9 cellular contexts compared by ENCODE assay signal in genomic region chr13:114151565-114152284, GRCh38. TPM values are rescaled to one million over a fixed set of nuclear protein-coding genes. Genes with fewer than 3 reads are reported as not detected.
A peak's percentile ranks its signal among the peaks of the same experiment; 100 is the strongest.
DNase-seq lines count a peak whose midpoint lies in the region; ATAC-seq, FAIRE-seq and TF ChIP-seq lines count a peak whose summit lies in the region.
"Had no signal": no experiment of that assay in that cellular context is flagged by ENCODE, and none has a peak within 500 bp of the region (broad histone marks: within the 10 kb centered on the region; RNA-seq: fewer than 3 reads in every experiment).

No MANE protein-coding gene starts in this region.

- no peaks in the 10 kb centered on the region for H3K36me3 Mint-ChIP-seq in stimulated activated naive B cell treated with anti-CD40 and anti-IgM and Interleukin-4, amounts not matched to agents 10 μg/mL and 1 μg/mL and 100 μg/mL, for 72 hours

- DNase-seq in HUDEP-2 (lab: John Stamatoyannopoulos, UW; ENCODE audit: unreplicated experiment in 76 of 76) (peak in 70 of 76 experiments; percentile 19 to 87 (median 70)), RWPE1 (ENCODE audit: low spot score) (peak; percentile 84), ecto neural progenitor cell (ENCODE audit: low spot score) (peak; percentile 35), NCI-H82 (lab: John Stamatoyannopoulos, UW) (no peak), GM19238 (ENCODE audit: insufficient read length, low spot score) (no peak), GM12892 (ENCODE audit: insufficient read length) (no peak)
- peak; percentile 58 for DNase-seq in stimulated activated CD4-positive, alpha-beta T cell treated with anti-CD3 and anti-CD28 coated beads, Interleukin-4, amount 100 ng/mL, for 1 hour
- DNase-seq in stimulated activated naive B cell treated with anti-CD40 and anti-IgM and Interleukin-4, amounts not matched to agents 10 μg/mL and 1 μg/mL and 100 μg/mL, for 72 hours: no peak

- no peak overlapping the region for H3K27ac Mint-ChIP-seq in stimulated activated naive B cell treated with anti-CD40 and anti-IgM and Interleukin-4, amounts not matched to agents 10 μg/mL and 1 μg/mL and 100 μg/mL, for 72 hours

- H3K4me1 Mint-ChIP-seq in stimulated activated naive B cell treated with anti-CD40 and anti-IgM and Interleukin-4, amounts not matched to agents 10 μg/mL and 1 μg/mL and 100 μg/mL, for 72 hours: peaks cover 32 to 39% of the 10 kb centered on the region in 2 donors

- POLR2A ChIA-PET in RWPE1 (lab: Yijun Ruan, JAX; ENCODE audit: low non-redundant PET): no interaction called here

- CTCF ChIA-PET in RWPE1 (lab: Yijun Ruan, JAX): interaction anchor here (0.8 kb wide), 1 partner anchor 298 kb away, joined by 3 read pairs; no protein-coding TSS in a partner anchor

- peak overlapping the region; percentile 81 for H3K27ac ChIP-seq in RWPE1
- H3K27ac ChIP-seq: SJSA1 had no signal

- H3K27me3 Mint-ChIP-seq in stimulated activated naive B cell treated with anti-CD40 and anti-IgM and Interleukin-4, amounts not matched to agents 10 μg/mL and 1 μg/mL and 100 μg/mL, for 72 hours: peaks cover 0 to 5% of the 10 kb centered on the region in 2 donors

- no peak for TF ChIP-seq CTCF in RWPE1 (conservative IDR thresholded peaks at IDR 0.05; ENCODE audit: low read depth)

- no peak overlapping the region for H3K4me3 Mint-ChIP-seq in stimulated activated naive B cell treated with anti-CD40 and anti-IgM and Interleukin-4, amounts not matched to agents 10 μg/mL and 1 μg/mL and 100 μg/mL, for 72 hours

- FAIRE-seq in GM12892 (lab: Jason Lieb, UNC): no peak

- ATAC-seq in stimulated activated naive B cell treated with anti-CD40 and anti-IgM and Interleukin-4, amounts not matched to agents 10 μg/mL and 1 μg/mL and 100 μg/mL, for 72 hours (replicated peaks): no peak

- H3K9me3 Mint-ChIP-seq in stimulated activated naive B cell treated with anti-CD40 and anti-IgM and Interleukin-4, amounts not matched to agents 10 μg/mL and 1 μg/mL and 100 μg/mL, for 72 hours: peaks cover 4 to 5% of the 10 kb centered on the region in 2 donors

- TF ChIP-seq POLR2A in GM12892 (IDR thresholded peaks at IDR 0.05; ENCODE audit: low read depth, low read length): no peak

RNA-seq across cellular contexts. Expression of gene RASA3, which starts 19.3 kb away (rescaled TPM):
- 15.6 TPM for polyA plus RNA-seq in GM12892 (2012; ENCODE audit: missing spikeins)

RNA-seq across cellular contexts. Expression of gene CFAP97D2, which starts 27.3 kb away (rescaled TPM):
- not detected for polyA plus RNA-seq in GM12892 (2012; ENCODE audit: missing spikeins)

Comparison
In these comparisons a context has a peak if more than half of its experiments do, and no peak if none do; other contexts are left out.
1. DNase-seq: peak in HUDEP-2 (70 of 76), RWPE1 (single experiment), ecto neural progenitor cell (single experiment) and stimulated activated CD4-positive, alpha-beta T cell treated with anti-CD3 and anti-CD28 coated beads, Interleukin-4, amount 100 ng/mL, for 1 hour (single experiment); none in NCI-H82 (single experiment), GM19238 (single experiment), stimulated activated naive B cell treated with anti-CD40 and anti-IgM and Interleukin-4, amounts not matched to agents 10 μg/mL and 1 μg/mL and 100 μg/mL, for 72 hours (single experiment) and GM12892 (single experiment).